In genomic region chr5:174773371-174773770, GRCh38 we compare ENCODE assay signal across 5 cellular contexts. TPM values are rescaled to one million over a fixed set of nuclear protein-coding genes. Genes with fewer than 3 reads are reported as not detected.
"Had no signal": no experiment of that assay in that cellular context is flagged by ENCODE, and none has a peak within 500 bp of the region (broad histone marks: within the 10 kb centered on the region; RNA-seq: fewer than 3 reads in every experiment).

No MANE protein-coding gene starts in this region.

- H3K4me3 ChIP-seq: GM23338, K562 had no signal

- H3K4me3 Mint-ChIP-seq: GM23338, H9 had no signal

- H3K9me3 Mint-ChIP-seq: GM23338, H9 had no signal

- H3K4me1 Mint-ChIP-seq: GM23338, H9 had no signal

- H3K27ac Mint-ChIP-seq: GM23338, H9 had no signal

- DNase-seq: H9, HCEC 1CT, IMR-90 had no signal

- ATAC-seq: GM23338, K562 had no signal

RNA-seq across cellular contexts. Expression of gene MSX2, which starts 49.0 kb away (rescaled TPM):
- total RNA-seq: K562 had no signal
